12 cellular contexts compared by ENCODE assay signal in the genomic region with DNA sequence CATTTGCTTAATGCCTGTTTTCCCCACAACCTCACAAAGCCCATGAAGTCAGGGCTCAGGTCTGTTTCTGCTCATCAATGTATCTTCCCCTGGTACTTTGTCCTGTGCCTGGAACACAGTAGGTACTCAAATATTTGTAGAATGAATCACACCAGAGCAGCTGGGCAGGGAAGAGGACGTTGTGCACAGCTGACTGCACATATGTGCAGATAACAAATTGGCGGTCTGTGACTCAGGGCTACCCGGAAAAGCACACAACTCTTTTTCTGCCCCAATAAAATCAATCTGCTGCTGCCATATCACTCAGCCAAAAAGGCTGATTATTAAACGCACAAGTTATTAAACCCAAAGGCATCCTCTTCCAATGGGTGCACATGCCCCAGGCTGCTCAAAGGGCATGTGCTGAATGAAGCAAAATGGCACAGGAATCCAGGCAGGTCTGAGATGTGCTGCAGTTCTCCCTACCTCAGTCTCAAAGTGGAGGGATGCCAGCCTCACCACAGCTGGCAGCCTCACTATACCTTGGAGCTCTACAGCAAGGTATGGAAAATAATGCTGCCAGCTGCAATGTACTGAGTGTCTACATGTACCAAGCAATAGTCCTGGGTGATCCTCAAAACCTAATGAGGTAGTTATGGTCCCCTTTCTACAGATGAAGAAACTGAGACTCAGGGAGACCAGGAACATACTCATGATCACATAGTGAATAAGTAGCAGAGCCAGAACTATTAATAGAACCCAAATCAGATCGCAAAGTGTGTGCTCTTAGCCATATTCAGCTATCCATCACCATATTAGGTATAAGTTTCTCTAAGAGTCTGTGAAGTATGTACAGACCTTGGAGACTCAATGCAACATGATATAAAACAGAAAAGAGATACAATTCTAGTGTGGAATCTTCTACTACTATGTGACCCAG. TPM values are rescaled to one million over a fixed set of nuclear protein-coding genes. Genes with fewer than 3 reads are reported as not detected.
A peak's percentile ranks its signal among the peaks of the same experiment; 100 is the strongest.
DNase-seq lines count a peak whose midpoint lies in the region; ATAC-seq and TF ChIP-seq lines count a peak whose summit lies in the region.
"Had no signal": no experiment of that assay in that cellular context is flagged by ENCODE, and none has a peak within 500 bp of the region (broad histone marks: within the 10 kb centered on the region; RNA-seq: fewer than 3 reads in every experiment).

No MANE protein-coding gene starts in this region.

- H3K27me3 Mint-ChIP-seq in mesothelial cell of epicardium (ENCODE audit: low read depth): no peaks in the 10 kb centered on the region
- H3K27me3 Mint-ChIP-seq: activated naive CD4-positive, alpha-beta T cell treated with anti-CD3 and anti-CD28 coated beads, Interleukin-2, amount 50 U/mL, for 24 hours had no signal

- H3K36me3 ChIP-seq in duodenal mucosa (ENCODE audit: control insufficient read depth in 1 of 2, insufficient read depth in 2 of 2, low read length in 2 of 2): no peaks in the 10 kb centered on the region
- H3K36me3 ChIP-seq: BE2C had no signal

- ATAC-seq in GM21576 (IDR thresholded peaks at IDR 0.05; ENCODE audit: unreplicated experiment): no peak

- H3K9me3 Mint-ChIP-seq in mesothelial cell of epicardium: no peaks in the 10 kb centered on the region
- H3K9me3 Mint-ChIP-seq: activated naive CD4-positive, alpha-beta T cell treated with anti-CD3 and anti-CD28 coated beads, Interleukin-2, amount 50 U/mL, for 24 hours; T-helper 2 cell treated with Interferon-gamma antibody and Interleukin-4, amounts not matched to agents 5 μg/mL and 100 μg/mL, for 36 hours had no signal

- no peak for TF ChIP-seq CTCF in mesothelial cell of epicardium (IDR thresholded peaks at IDR 0.05; ENCODE audit: unreplicated experiment)

- H3K9me3 ChIP-seq in duodenal mucosa (ENCODE audit: control insufficient read depth in 1 of 2, low read length in 2 of 2): no peaks in the 10 kb centered on the region
- H3K9me3 ChIP-seq: BE2C had no signal

- H3K4me1 ChIP-seq in duodenal mucosa (ENCODE audit: control insufficient read depth in 1 of 2, insufficient read depth in 2 of 2, low read length in 2 of 2): peaks cover 6 to 38% of the 10 kb centered on the region in 2 donors
- H3K4me1 ChIP-seq: BE2C had no signal

- peaks cover 5% of the 10 kb centered on the region for H3K4me1 Mint-ChIP-seq in mesothelial cell of epicardium
- H3K4me1 Mint-ChIP-seq: activated naive CD4-positive, alpha-beta T cell treated with anti-CD3 and anti-CD28 coated beads, Interleukin-2, amount 50 U/mL, for 24 hours had no signal

- no peak overlapping the region for H3K4me3 Mint-ChIP-seq in mesothelial cell of epicardium
- H3K4me3 Mint-ChIP-seq: activated naive CD4-positive, alpha-beta T cell treated with anti-CD3 and anti-CD28 coated beads, Interleukin-2, amount 50 U/mL, for 24 hours; T-helper 2 cell treated with Interferon-gamma antibody and Interleukin-4, amounts not matched to agents 5 μg/mL and 100 μg/mL, for 36 hours had no signal

- H3K9ac ChIP-seq in duodenal mucosa (ENCODE audit: low read depth in 1 of 2, low read length in 2 of 2): no peak overlapping the region

- peak; percentile 56 for DNase-seq in AG20443 (ENCODE audit: low spot score)
- peak; percentile 42 for DNase-seq in NCI-H1694 treated with DMSO at 0.1 percent for 48 hours (lab: John Stamatoyannopoulos, UW)
- DNase-seq in mesothelial cell of epicardium (ENCODE audit: low spot score in 2 of 2, unreplicated experiment in 2 of 2): no peak
- no peak for DNase-seq in NCI-H1092 treated with DMSO at 0.1 percent for 48 hours (lab: John Stamatoyannopoulos, UW)
- no peak for DNase-seq in central memory CD4-positive, alpha-beta T cell
- DNase-seq in stimulated activated CD4-positive, alpha-beta T cell treated with anti-CD3 and anti-CD28 coated beads, Interleukin-4, amount 100 ng/mL, for 1 hour: no peak
- DNase-seq: BE2C, NCI-H1105 had no signal

- H3K27ac ChIP-seq in duodenal mucosa (ENCODE audit: low read depth, low read length): peak overlapping the region; percentile 13

- H3K36me3 Mint-ChIP-seq in mesothelial cell of epicardium: no peaks in the 10 kb centered on the region
- H3K36me3 Mint-ChIP-seq: activated naive CD4-positive, alpha-beta T cell treated with anti-CD3 and anti-CD28 coated beads, Interleukin-2, amount 50 U/mL, for 24 hours had no signal

- H3K27ac Mint-ChIP-seq in mesothelial cell of epicardium: peak overlapping the region; percentile 10
- H3K27ac Mint-ChIP-seq: activated naive CD4-positive, alpha-beta T cell treated with anti-CD3 and anti-CD28 coated beads, Interleukin-2, amount 50 U/mL, for 24 hours; T-helper 2 cell treated with Interferon-gamma antibody and Interleukin-4, amounts not matched to agents 5 μg/mL and 100 μg/mL, for 36 hours had no signal

- no peak overlapping the region for H3K4me3 ChIP-seq in duodenal mucosa (ENCODE audit: low read depth in 1 of 2, low read length in 2 of 2)

- no peaks in the 10 kb centered on the region for H3K27me3 ChIP-seq in duodenal mucosa (ENCODE audit: control insufficient read depth in 1 of 2, insufficient read depth in 2 of 2, low read length in 2 of 2)
- H3K27me3 ChIP-seq: BE2C had no signal

RNA-seq across cellular contexts. Expression of a gene that starts 43.4 kb away (rescaled TPM):
- 21.5 to 25.1 TPM (median 24.9 TPM) in 3 replicates for total RNA-seq in mesothelial cell of epicardium

Comparison
In these comparisons a context has a peak if more than half of its experiments do, and no peak if none do; other contexts are left out.
1. DNase-seq: peak in AG20443 (single experiment) and NCI-H1694 treated with DMSO at 0.1 percent for 48 hours (single experiment); none in mesothelial cell of epicardium (0 of 2), NCI-H1092 treated with DMSO at 0.1 percent for 48 hours (single experiment), central memory CD4-positive, alpha-beta T cell (single experiment) and stimulated activated CD4-positive, alpha-beta T cell treated with anti-CD3 and anti-CD28 coated beads, Interleukin-4, amount 100 ng/mL, for 1 hour (single experiment).